10 cellular contexts compared by ENCODE assay signal in genomic region chr14:25411933-25412757, GRCh38.
A peak's percentile ranks its signal among the peaks of the same experiment; 100 is the strongest.
DNase-seq lines count a peak whose midpoint lies in the region; ATAC-seq and TF ChIP-seq lines count a peak whose summit lies in the region.
"Had no signal": no experiment of that assay in that cellular context is flagged by ENCODE, and none has a peak within 500 bp of the region (broad histone marks: within the 10 kb centered on the region; RNA-seq: fewer than 3 reads in every experiment).

No MANE protein-coding gene starts in this region.

- peaks cover 2% of the 10 kb centered on the region for H3K27me3 Mint-ChIP-seq in activated naive CD4-positive, alpha-beta T cell treated with anti-CD3 and anti-CD28 coated beads for 36 hours (ENCODE audit: low read depth)
- peaks cover 3% of the 10 kb centered on the region for H3K27me3 Mint-ChIP-seq in activated naive CD8-positive, alpha-beta T cell treated with anti-CD3 and anti-CD28 coated beads for 36 hours

- no peaks in the 10 kb centered on the region for H3K4me1 Mint-ChIP-seq in activated naive CD4-positive, alpha-beta T cell treated with anti-CD3 and anti-CD28 coated beads for 36 hours (ENCODE audit: low read depth)
- no peaks in the 10 kb centered on the region for H3K4me1 Mint-ChIP-seq in activated naive CD8-positive, alpha-beta T cell treated with anti-CD3 and anti-CD28 coated beads for 36 hours

- no peaks in the 10 kb centered on the region for H3K9me3 Mint-ChIP-seq in activated naive CD4-positive, alpha-beta T cell treated with anti-CD3 and anti-CD28 coated beads for 36 hours
- H3K9me3 Mint-ChIP-seq in activated naive CD8-positive, alpha-beta T cell treated with anti-CD3 and anti-CD28 coated beads for 36 hours: peaks cover 2% of the 10 kb centered on the region
- H3K9me3 Mint-ChIP-seq: T-helper 1 cell treated with Interleukin-12 subunit alpha and Interleukin-12 subunit beta and Interleukin-4 antibody, amounts not matched to agents 30 μg/mL and 1 μg/mL, for 36 hours had no signal

- H3K27ac ChIP-seq in 22Rv1 (no peak overlapping the region), RWPE2 (ENCODE audit: poor library complexity, severe bottlenecking) (no peak overlapping the region), hepatocyte (no peak overlapping the region)

- no peaks in the 10 kb centered on the region for H3K79me2 ChIP-seq in hepatocyte

- CTCF ChIA-PET in activated naive CD4-positive, alpha-beta T cell treated with anti-CD3 and anti-CD28 coated beads for 36 hours (lab: Charles Lee): interaction anchor here (1.2 to 2.6 kb wide), 2 partner anchors 14 to 65 kb away, joined by 4 to 10 read pairs; no protein-coding TSS in a partner anchor

- no peaks in the 10 kb centered on the region for H4K20me1 ChIP-seq in hepatocyte (ENCODE audit: insufficient read depth, poor library complexity, severe bottlenecking)

- WGBS in hepatocyte (ENCODE audit: low lambda C conversion rate, missing lambda C conversion rate): 42% methylated on average over 5 of the region's 5 CpGs

- DNase-seq in H4 (ENCODE audit: low spot score) (peak; percentile 16), RWPE2 (ENCODE audit: low spot score) (no peak), hepatocyte (ENCODE audit: low spot score) (peak; percentile 16), GDM1 (lab: John Stamatoyannopoulos, UW) (no peak)
- no peak for DNase-seq in activated naive CD4-positive, alpha-beta T cell treated with anti-CD3 and anti-CD28 coated beads for 36 hours
- DNase-seq in activated naive CD8-positive, alpha-beta T cell treated with anti-CD3 and anti-CD28 coated beads for 36 hours: no peak
- DNase-seq: effector memory CD8-positive, alpha-beta T cell had no signal

- no peak overlapping the region for H3K27ac Mint-ChIP-seq in activated naive CD4-positive, alpha-beta T cell treated with anti-CD3 and anti-CD28 coated beads for 36 hours
- no peak overlapping the region for H3K27ac Mint-ChIP-seq in activated naive CD8-positive, alpha-beta T cell treated with anti-CD3 and anti-CD28 coated beads for 36 hours
- H3K27ac Mint-ChIP-seq: T-helper 1 cell treated with Interleukin-12 subunit alpha and Interleukin-12 subunit beta and Interleukin-4 antibody, amounts not matched to agents 30 μg/mL and 1 μg/mL, for 36 hours had no signal

- intact Hi-C loops in activated naive CD4-positive, alpha-beta T cell treated with anti-CD3 and anti-CD28 coated beads for 36 hours (cut with micrococcal nuclease): no loop called here

- TF ChIP-seq CTCF in 22Rv1 (IDR thresholded peaks at IDR 0.05) (peak; percentile 73), RWPE2 (IDR thresholded peaks at IDR 0.05; ENCODE audit: poor library complexity, severe bottlenecking) (peak; percentile 69), hepatocyte (IDR thresholded peaks at IDR 0.05; ENCODE audit: poor library complexity) (peak; percentile 43)

- H3K36me3 ChIP-seq in RWPE2 (ENCODE audit: low read depth) (no peaks in the 10 kb centered on the region), hepatocyte (replicated peaks; ENCODE audit: insufficient read depth, low read depth) (no peaks in the 10 kb centered on the region)

- no peaks in the 10 kb centered on the region for H3K4me1 ChIP-seq in RWPE2 (ENCODE audit: insufficient read depth, poor library complexity, severe bottlenecking)
- H3K4me1 ChIP-seq in hepatocyte (ENCODE audit: insufficient read depth): no peaks in the 10 kb centered on the region

- 0 out of 3 replicates have a peak, but pooled peaks have one; percentile 40 for ATAC-seq in RWPE2 (ENCODE audit: low read depth)
- no peak for ATAC-seq in GM21619 (IDR thresholded peaks at IDR 0.05; ENCODE audit: unreplicated experiment)
- ATAC-seq: effector memory CD8-positive, alpha-beta T cell had no signal

- H3K9me3 ChIP-seq in RWPE2 (ENCODE audit: severe bottlenecking) (no peaks in the 10 kb centered on the region), hepatocyte (ENCODE audit: low read depth) (no peaks in the 10 kb centered on the region)

- H3K4me3 Mint-ChIP-seq in activated naive CD4-positive, alpha-beta T cell treated with anti-CD3 and anti-CD28 coated beads for 36 hours: no peak overlapping the region
- H3K4me3 Mint-ChIP-seq in activated naive CD8-positive, alpha-beta T cell treated with anti-CD3 and anti-CD28 coated beads for 36 hours: no peak overlapping the region
- H3K4me3 Mint-ChIP-seq: effector memory CD8-positive, alpha-beta T cell; T-helper 1 cell treated with Interleukin-12 subunit alpha and Interleukin-12 subunit beta and Interleukin-4 antibody, amounts not matched to agents 30 μg/mL and 1 μg/mL, for 36 hours had no signal

- H3K4me3 ChIP-seq in RWPE2 (ENCODE audit: severe bottlenecking) (no peak overlapping the region), hepatocyte (no peak overlapping the region)

- no peaks in the 10 kb centered on the region for H3K36me3 Mint-ChIP-seq in activated naive CD4-positive, alpha-beta T cell treated with anti-CD3 and anti-CD28 coated beads for 36 hours (ENCODE audit: low read depth)
- no peaks in the 10 kb centered on the region for H3K36me3 Mint-ChIP-seq in activated naive CD8-positive, alpha-beta T cell treated with anti-CD3 and anti-CD28 coated beads for 36 hours

- no peaks in the 10 kb centered on the region for H3K9me2 ChIP-seq in hepatocyte (replicated peaks; ENCODE audit: insufficient read depth)

- H3K27me3 ChIP-seq in RWPE2 (ENCODE audit: insufficient read depth, poor library complexity, severe bottlenecking) (no peaks in the 10 kb centered on the region), hepatocyte (no peaks in the 10 kb centered on the region)

- H2AFZ ChIP-seq in hepatocyte: no peak overlapping the region

- H3K4me2 ChIP-seq in hepatocyte: no peak overlapping the region

Comparison
In these comparisons a context has a peak if more than half of its experiments do, and no peak if none do; other contexts are left out.
1. DNase-seq: peak in H4 (single experiment) and hepatocyte (single experiment); none in RWPE2 (single experiment), GDM1 (single experiment), activated naive CD4-positive, alpha-beta T cell treated with anti-CD3 and anti-CD28 coated beads for 36 hours (single experiment) and activated naive CD8-positive, alpha-beta T cell treated with anti-CD3 and anti-CD28 coated beads for 36 hours (single experiment).
2. Peak in every context shown above with its lines, with median percentiles within 50 percentile points of each other: CTCF ChIP-seq.